In the genomic region with DNA sequence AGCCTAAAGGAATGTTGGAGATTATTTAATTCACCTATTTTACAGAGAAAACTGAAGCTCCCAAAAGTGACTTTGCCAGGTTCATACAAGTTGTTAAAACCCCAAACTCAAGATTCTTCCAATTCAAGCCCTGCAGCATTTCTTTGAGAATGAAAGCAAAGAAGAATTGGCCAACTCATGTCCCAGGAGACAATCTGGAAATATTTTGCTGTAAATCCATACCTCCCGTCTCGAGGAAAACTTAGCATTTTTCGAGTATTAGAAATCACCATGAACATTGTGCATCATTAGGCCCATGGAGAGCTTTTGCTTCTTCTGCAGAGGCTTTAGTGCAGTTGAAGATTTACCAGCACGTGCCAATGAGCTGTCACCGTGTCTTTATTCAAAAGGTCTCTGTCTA, we compare ENCODE assay signal across 19 cellular contexts.
"Had no signal": no experiment of that assay in that cellular context is flagged by ENCODE, and none has a peak within 500 bp of the region (broad histone marks: within the 10 kb centered on the region; RNA-seq: fewer than 3 reads in every experiment).

No MANE protein-coding gene starts in this region.

- H3K4me3 ChIP-seq: cardiac muscle cell, lung, neural progenitor cell, sigmoid colon, tibial artery had no signal

- H3K4me1 ChIP-seq: neural progenitor cell, sigmoid colon, tibial artery had no signal

- H3K27me3 Mint-ChIP-seq: activated naive CD8-positive, alpha-beta T cell treated with anti-CD3 and anti-CD28 coated beads for 36 hours; dendritic cell treated with granulocyte-macrophage colony-stimulating factor and Interleukin-4, amounts not matched to agents 40 ng/mL and 50 ng/mL, for 4 days; naive thymus-derived CD4-positive, alpha-beta T cell; progenitor cell of endocrine pancreas; stimulated activated naive CD8-positive, alpha-beta T cell treated with anti-CD3 and anti-CD28 coated beads, Interleukin-15, Interleukin-2, amounts not matched to agents 100 ng/mL and 50 ng/mL, for 24 hours had no signal

- H3K27ac Mint-ChIP-seq: activated naive CD8-positive, alpha-beta T cell treated with anti-CD3 and anti-CD28 coated beads for 36 hours; dendritic cell treated with granulocyte-macrophage colony-stimulating factor and Interleukin-4, amounts not matched to agents 40 ng/mL and 50 ng/mL, for 4 days; naive thymus-derived CD4-positive, alpha-beta T cell; neural progenitor cell; progenitor cell of endocrine pancreas; stimulated activated naive CD8-positive, alpha-beta T cell treated with anti-CD3 and anti-CD28 coated beads, Interleukin-15, Interleukin-2, amounts not matched to agents 100 ng/mL and 50 ng/mL, for 24 hours had no signal

- H3K36me3 Mint-ChIP-seq: activated naive CD8-positive, alpha-beta T cell treated with anti-CD3 and anti-CD28 coated beads for 36 hours; naive thymus-derived CD4-positive, alpha-beta T cell; neural progenitor cell had no signal

- H3K36me3 ChIP-seq: cardiac muscle cell, neural progenitor cell, sigmoid colon, tibial artery had no signal

- H3K27me3 ChIP-seq: cardiac muscle cell, neural progenitor cell, sigmoid colon, tibial artery had no signal

- H3K4me1 Mint-ChIP-seq: activated naive CD8-positive, alpha-beta T cell treated with anti-CD3 and anti-CD28 coated beads for 36 hours; naive thymus-derived CD4-positive, alpha-beta T cell; neural progenitor cell had no signal

- H2AFZ ChIP-seq: neural progenitor cell had no signal

- H3K9me3 Mint-ChIP-seq: activated naive CD8-positive, alpha-beta T cell treated with anti-CD3 and anti-CD28 coated beads for 36 hours; dendritic cell treated with granulocyte-macrophage colony-stimulating factor and Interleukin-4, amounts not matched to agents 40 ng/mL and 50 ng/mL, for 4 days; neural progenitor cell; stimulated activated naive CD8-positive, alpha-beta T cell treated with anti-CD3 and anti-CD28 coated beads, Interleukin-15, Interleukin-2, amounts not matched to agents 100 ng/mL and 50 ng/mL, for 24 hours had no signal

- DNase-seq: activated CD4-positive, alpha-beta T cell treated with anti-CD3 and anti-CD28 coated beads for 1 hour; activated CD4-positive, alpha-beta T cell treated with anti-CD3 and anti-CD28 coated beads, Interleukin-2, amount 50 U/mL, for 1 hour; activated gamma-delta T cell treated with Interleukin-2 at 50 U/mL for 16 hours; activated naive CD8-positive, alpha-beta T cell treated with anti-CD3 and anti-CD28 coated beads for 36 hours; activated T-cell treated with anti-CD3 and anti-CD28 coated beads, Interleukin-2, amount 50 U/mL, for 1 hour; amygdala; effector CD4-positive, alpha-beta T cell; erythroblast; naive thymus-derived CD4-positive, alpha-beta T cell; retina; sigmoid colon; T-helper 1 cell; tibial artery had no signal

- H3K4me3 Mint-ChIP-seq: activated naive CD8-positive, alpha-beta T cell treated with anti-CD3 and anti-CD28 coated beads for 36 hours; dendritic cell treated with granulocyte-macrophage colony-stimulating factor and Interleukin-4, amounts not matched to agents 40 ng/mL and 50 ng/mL, for 4 days; naive thymus-derived CD4-positive, alpha-beta T cell; neural progenitor cell; stimulated activated naive CD8-positive, alpha-beta T cell treated with anti-CD3 and anti-CD28 coated beads, Interleukin-15, Interleukin-2, amounts not matched to agents 100 ng/mL and 50 ng/mL, for 24 hours had no signal

- H3K27ac ChIP-seq: cardiac muscle cell, neural progenitor cell, sigmoid colon, tibial artery had no signal

- ATAC-seq: naive thymus-derived CD4-positive, alpha-beta T cell had no signal
